Comparison of ENCODE assay signal across 8 cellular contexts in the genomic region with DNA sequence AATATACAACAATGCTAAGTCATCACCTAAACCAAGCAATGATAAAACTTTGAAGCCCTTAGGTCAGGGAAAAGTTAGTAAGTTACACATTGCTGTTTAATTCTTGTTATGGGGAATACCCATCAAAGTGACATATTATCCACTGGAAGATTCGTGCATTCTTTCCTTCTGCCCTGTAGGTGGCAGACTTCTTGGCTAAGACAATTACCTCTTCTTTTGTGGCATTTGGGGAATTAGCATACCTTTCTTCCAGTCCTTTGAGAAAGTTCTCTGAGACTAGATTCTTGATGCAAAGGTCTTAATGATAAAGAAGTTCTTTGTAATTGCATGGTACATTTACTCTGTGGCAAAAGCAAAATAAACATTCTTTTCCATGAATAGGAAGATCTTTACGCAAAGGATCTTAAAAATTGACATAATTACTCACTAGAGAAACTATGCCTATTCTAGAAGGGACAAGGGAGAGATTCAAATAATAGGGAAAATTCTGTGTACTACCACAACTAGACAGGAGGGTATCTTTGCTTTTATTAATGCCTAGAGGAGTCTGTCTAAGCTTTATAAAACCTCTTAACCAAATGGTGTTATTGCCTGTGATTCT.
A peak's percentile ranks its signal among the peaks of the same experiment; 100 is the strongest.
DNase-seq lines count a peak whose midpoint lies in the region; ATAC-seq, FAIRE-seq and TF ChIP-seq lines count a peak whose summit lies in the region.

No MANE protein-coding gene starts in this region.

- FAIRE-seq in D721Med (lab: Jason Lieb, UNC) (peak; percentile 81), bronchial epithelial cell (lab: Jason Lieb, UNC) (no peak)

- H3K27me3 ChIP-seq in bronchial epithelial cell (ENCODE audit: control insufficient read depth, insufficient read depth, low read length) (no peaks in the 10 kb centered on the region), psoas muscle (ENCODE audit: insufficient read depth in 3 of 3, low read length in 2 of 3) (no peaks in the 10 kb centered on the region)

- peak; percentile 47 for TF ChIP-seq CTCF in D721Med (IDR thresholded peaks at IDR 0.05; ENCODE audit: insufficient read depth, missing control alignments)
- TF ChIP-seq CTCF in bronchial epithelial cell (IDR thresholded peaks at IDR 0.05; ENCODE audit: insufficient read depth, low read length, severe bottlenecking): peak; percentile 51
- TF ChIP-seq CTCF in psoas muscle (IDR thresholded peaks at IDR 0.05): peak; percentile 15

- no peaks in the 10 kb centered on the region for H3K9me3 ChIP-seq in psoas muscle

- H3K4me1 ChIP-seq in psoas muscle: no peaks in the 10 kb centered on the region

- no peaks in the 10 kb centered on the region for H3K36me3 ChIP-seq in bronchial epithelial cell (ENCODE audit: control insufficient read depth, insufficient read depth, low read length)
- H3K36me3 ChIP-seq in psoas muscle (ENCODE audit: insufficient read depth in 1 of 2, low read depth in 1 of 2): no peaks in the 10 kb centered on the region

- H3K4me3 ChIP-seq in bronchial epithelial cell (ENCODE audit: low read depth, low read length) (no peak overlapping the region), psoas muscle (no peak overlapping the region)

- DNase-seq in D721Med (ENCODE audit: insufficient read length, low spot score) (no peak), HT-29 (ENCODE audit: low spot score) (peak; percentile 32), bronchial epithelial cell (ENCODE audit: low read depth) (peak; percentile 35), psoas muscle (no peak), NCI-H345 (lab: John Stamatoyannopoulos, UW) (no peak), sciatic nerve (ENCODE audit: low spot score) (no peak)

- no peak overlapping the region for H3K27ac ChIP-seq in psoas muscle

- 46 to 55% (median 51%) methylated on average over 2 of the region's 2 CpGs for WGBS in psoas muscle, 3 donors

- intact Hi-C loops in psoas muscle (cut with DNase I): no loop called here
- intact Hi-C loops in sciatic nerve (cut with DNase I): no loop called here

- ATAC-seq in GM19452 (IDR thresholded peaks at IDR 0.05; ENCODE audit: unreplicated experiment) (peak; percentile 69), psoas muscle (no peak), HG02571 (IDR thresholded peaks at IDR 0.05; ENCODE audit: unreplicated experiment) (no peak), sciatic nerve (no peak)

Comparison
In these comparisons a context has a peak if more than half of its experiments do, and no peak if none do; other contexts are left out.
1. DNase-seq: peak in HT-29 (single experiment) and bronchial epithelial cell (single experiment); none in D721Med (single experiment), psoas muscle (0 of 2), NCI-H345 (single experiment) and sciatic nerve (single experiment).
2. Peak in every context shown above with its lines, with median percentiles within 50 percentile points of each other: CTCF ChIP-seq.